8 cellular contexts compared by ENCODE assay signal in the genomic region with DNA sequence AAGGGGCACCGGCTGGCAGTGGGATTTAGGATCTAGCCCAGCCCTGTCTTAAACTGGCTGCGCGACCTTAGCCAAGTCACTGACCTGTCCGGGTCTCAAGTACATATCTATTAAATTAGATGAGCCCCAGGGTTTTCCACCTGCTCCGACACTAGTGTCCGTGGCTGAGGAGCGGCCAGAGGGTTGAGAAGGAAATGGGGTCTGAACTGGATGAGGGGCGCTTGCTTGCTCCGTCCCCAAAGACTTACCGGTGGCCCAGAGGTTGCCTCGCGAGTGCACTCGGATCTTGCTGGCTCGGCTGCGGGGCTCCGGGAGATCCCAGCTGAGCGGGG. TPM values are rescaled to one million over a fixed set of nuclear protein-coding genes. Genes with fewer than 3 reads are reported as not detected.
DNase-seq lines count a peak whose midpoint lies in the region; ATAC-seq, FAIRE-seq and TF ChIP-seq lines count a peak whose summit lies in the region.

No MANE protein-coding gene starts in this region.

- ATAC-seq in GM23338, result no peak
- no peak for ATAC-seq in GM19395 (IDR thresholded peaks at IDR 0.05; ENCODE audit: unreplicated experiment)
- ATAC-seq in GM18511 (IDR thresholded peaks at IDR 0.05; ENCODE audit: unreplicated experiment), result no peak

- peaks cover 21% of the 10 kb centered on the region for H3K27me3 Mint-ChIP-seq in GM23338 (ENCODE audit: insufficient read depth, low read depth, poor library complexity)

- H2AFZ ChIP-seq in GM23338, result peak overlapping the region; percentile 91
- H2AFZ ChIP-seq in hepatocyte, result peak overlapping the region; percentile 76

- H3K9me2 ChIP-seq in GM23338 (ENCODE audit: insufficient read depth) (no peaks in the 10 kb centered on the region), hepatocyte (replicated peaks; ENCODE audit: insufficient read depth) (no peaks in the 10 kb centered on the region)

- H3K36me3 ChIP-seq in GM23338 (ENCODE audit: insufficient read depth), result 0 out of 2 replicates have a peak, but pooled peaks cover under 1% of the 10 kb centered on the region
- H3K36me3 ChIP-seq in hepatocyte (replicated peaks; ENCODE audit: insufficient read depth, low read depth), result no peaks in the 10 kb centered on the region
- no peaks in the 10 kb centered on the region for H3K36me3 ChIP-seq in small intestine (ENCODE audit: control insufficient read depth in 2 of 2, insufficient read depth in 2 of 2, low read length in 2 of 2)

- 21% methylated on average over 17 of the region's 17 CpGs for WGBS in hepatocyte (ENCODE audit: low lambda C conversion rate, missing lambda C conversion rate)
- WGBS in small intestine, 3 donors, result 19 to 23% (median 20%) methylated on average over 17 of the region's 17 CpGs

- H3K4me3 ChIP-seq in GM23338 (peak overlapping the region; percentile 82), WI38 (ENCODE audit: low read depth, low read length) (peak overlapping the region; percentile 56), hepatocyte (peak overlapping the region; percentile 62), small intestine (ENCODE audit: low read depth in 1 of 2, low read length in 2 of 2) (peak overlapping the region; percentile 27 to 64)

- H3K4me1 Mint-ChIP-seq in GM23338, result peaks cover 37% of the 10 kb centered on the region

- H3F3A ChIP-seq in GM23338 (replicated peaks; ENCODE audit: low read depth), result peaks cover 19% of the 10 kb centered on the region

- H3K27me3 ChIP-seq in GM23338 (ENCODE audit: insufficient read depth), result peaks cover 12% of the 10 kb centered on the region
- no peaks in the 10 kb centered on the region for H3K27me3 ChIP-seq in hepatocyte
- H3K27me3 ChIP-seq in small intestine (ENCODE audit: control insufficient read depth in 2 of 2, insufficient read depth in 2 of 2, low read length in 2 of 2), result no peaks in the 10 kb centered on the region

- peak overlapping the region; percentile 73 for H3K4me3 Mint-ChIP-seq in GM23338

- peaks cover 8% of the 10 kb centered on the region; the same call in 1 of the 2 replicates for H4K20me1 ChIP-seq in GM23338 (replicated peaks; ENCODE audit: insufficient read depth)
- no peaks in the 10 kb centered on the region for H4K20me1 ChIP-seq in hepatocyte (ENCODE audit: insufficient read depth, poor library complexity, severe bottlenecking)

- H3K79me2 ChIP-seq in GM23338 (replicated peaks; ENCODE audit: insufficient read depth) (peaks cover 12% of the 10 kb centered on the region), hepatocyte (peaks cover 11% of the 10 kb centered on the region)

- TF ChIP-seq CTCF in GM23338 (conservative IDR thresholded peaks at IDR 0.05; ENCODE audit: low read depth in 2 of 2), result no peak
- no peak for TF ChIP-seq CTCF in WI38 (IDR thresholded peaks at IDR 0.05; ENCODE audit: low read depth, low read length)
- TF ChIP-seq CTCF in hepatocyte (IDR thresholded peaks at IDR 0.05; ENCODE audit: poor library complexity), result no peak

- H3K4me1 ChIP-seq in GM23338 (ENCODE audit: insufficient read depth), result peaks cover 33% of the 10 kb centered on the region
- H3K4me1 ChIP-seq in hepatocyte (ENCODE audit: insufficient read depth), result peaks cover 10% of the 10 kb centered on the region
- H3K4me1 ChIP-seq in small intestine (ENCODE audit: control insufficient read depth in 2 of 2, insufficient read depth in 1 of 2, low read depth in 1 of 2, low read length in 1 of 2), result peaks cover 0 to 3% of the 10 kb centered on the region in 2 donors

- no peak for FAIRE-seq in small intestine (lab: Jason Lieb, UNC)

- DNase-seq in GM23338 (ENCODE audit: low spot score) (peak; percentile 24), hepatocyte (ENCODE audit: low spot score) (no peak), small intestine (no peak), CD1c-positive myeloid dendritic cell (ENCODE audit: extremely low spot score) (no peak), COR-L47 (lab: John Stamatoyannopoulos, UW) (no peak)

- no peaks in the 10 kb centered on the region for H3K9me3 Mint-ChIP-seq in GM23338

- peaks cover 7% of the 10 kb centered on the region; the same call in 1 of the 3 replicates for H3K36me3 Mint-ChIP-seq in GM23338 (ENCODE audit: low read depth)

- no peak overlapping the region for H3K27ac Mint-ChIP-seq in GM23338

- H3K27ac ChIP-seq in GM23338 (ENCODE audit: low read depth) (no peak overlapping the region), hepatocyte (peak overlapping the region; percentile 87), small intestine (ENCODE audit: low read depth in 1 of 2, low read length in 1 of 2) (peak overlapping the region in 1 of 2 donors; percentile 34)

- H3K4me2 ChIP-seq in GM23338, result peak overlapping the region; percentile 96
- peak overlapping the region; percentile 91 for H3K4me2 ChIP-seq in hepatocyte

- H3K9me3 ChIP-seq in hepatocyte (ENCODE audit: low read depth) (no peaks in the 10 kb centered on the region), small intestine (ENCODE audit: control insufficient read depth, low read depth) (no peaks in the 10 kb centered on the region)

TF ChIP-seq in GM23338, 12 proteins besides CTCF, POLR2A, EP300 and RAD21:
- no peak for TF ChIP-seq ZNF331 (CRISPR knock-in tag; IDR thresholded peaks at IDR 0.05; ENCODE audit: low read depth)
TF ChIP-seq in GM23338: peak in this region for 0.

RNA-seq across cellular contexts. Expression of gene NMB, which starts 0.3 kb away (rescaled TPM):
- 19.8 and 22.0 TPM in 2 replicates for total RNA-seq in GM23338 (2014; rRNA removed; shearing (Covaris generic))
- 17.0 and 18.1 TPM in 2 replicates for polyA plus RNA-seq in GM23338 (2016; fragmentation: Nextera tagmentation; extraction: Ambion mirVana)
- 3.8 and 12.8 TPM in 2 replicates for total RNA-seq in hepatocyte
- polyA plus RNA-seq in hepatocyte, result 15.4 and 15.5 TPM in 2 replicates
- 1 to 10 TPM; 1.8 to 7.7 (median 2.2) TPM for polyA plus RNA-seq in small intestine

RNA-seq across cellular contexts. Expression of gene WDR73, which starts 3.6 kb away (rescaled TPM):
- total RNA-seq in GM23338 (2014; rRNA removed; shearing (Covaris generic)), result 25.2 and 29.3 TPM in 2 replicates
- polyA plus RNA-seq in GM23338 (2016; fragmentation: Nextera tagmentation; extraction: Ambion mirVana) (14.8 TPM in 2 replicates), hepatocyte (28.3 and 31.4 TPM in 2 replicates), small intestine (10 to 100 TPM in 1 of 3 donors, 1 to 10 TPM in 2; 6.3 to 13.8 (median 7.6) TPM)
- total RNA-seq in hepatocyte, result 19.9 and 30.3 TPM in 2 replicates

RNA-seq across cellular contexts. Expression of gene ZSCAN2, which starts 56.9 kb away (rescaled TPM):
- total RNA-seq in GM23338 (2014; rRNA removed; shearing (Covaris generic)), result 63.9 and 93.0 TPM in 2 replicates
- polyA plus RNA-seq in GM23338 (2016; fragmentation: Nextera tagmentation; extraction: Ambion mirVana) (42.7 and 45.8 TPM in 2 replicates), hepatocyte (11.2 and 13.4 TPM in 2 replicates), small intestine (1 to 10 TPM; 3.2 to 5.6 (median 3.4) TPM)
- total RNA-seq in hepatocyte, result 14.9 and 21.8 TPM in 2 replicates

RNA-seq across cellular contexts. Expression of gene SEC11A, which starts 58.2 kb away (rescaled TPM):
- total RNA-seq in GM23338 (2014; rRNA removed; shearing (Covaris generic)), result 191 and 208 TPM in 2 replicates
- polyA plus RNA-seq in GM23338 (2016; fragmentation: Nextera tagmentation; extraction: Ambion mirVana) (238 and 257 TPM in 2 replicates), hepatocyte (198 and 218 TPM in 2 replicates), small intestine (100 to 1,000 TPM; 110 to 149 (median 147) TPM)
- 271 and 295 TPM in 2 replicates for total RNA-seq in hepatocyte
